9 cellular contexts compared by ENCODE assay signal in genomic region chr12:106106892-106107291, GRCh38. TPM values are rescaled to one million over a fixed set of nuclear protein-coding genes. Genes with fewer than 3 reads are reported as not detected.
DNase-seq lines count a peak whose midpoint lies in the region; ATAC-seq lines count a peak whose summit lies in the region.
"Had no signal": no experiment of that assay in that cellular context is flagged by ENCODE, and none has a peak within 500 bp of the region (broad histone marks: within the 10 kb centered on the region; RNA-seq: fewer than 3 reads in every experiment).

No MANE protein-coding gene starts in this region.

- ATAC-seq in Right ventricle myocardium inferior (peak; percentile 11), left colon (peak; percentile 9), HG03442 (IDR thresholded peaks at IDR 0.05; ENCODE audit: unreplicated experiment) (no peak)

- intact Hi-C loops in Right ventricle myocardium inferior (cut with DNase I) (no loop called here), cardiac septum (cut with DNase I) (no loop called here), left colon (cut with DNase I, micrococcal nuclease) (no loop called here)

- no peak for DNase-seq in Right ventricle myocardium inferior (ENCODE audit: missing footprints)
- no peak for DNase-seq in cardiac septum (ENCODE audit: low spot score)
- DNase-seq in cerebellar cortex (ENCODE audit: low spot score): peak; percentile 64
- no peak for DNase-seq in left colon
- no peak for DNase-seq in SW480 (ENCODE audit: low spot score)
- no peak for DNase-seq in UCSD-AML1 (lab: John Stamatoyannopoulos, UW; ENCODE audit: unreplicated experiment)
- no peak for DNase-seq in activated gamma-delta T cell treated with Interleukin-2 at 50 U/mL for 16 hours
- DNase-seq: H7 had no signal

RNA-seq across cellular contexts. Expression of gene NUAK1, which starts 31.9 kb away (rescaled TPM):
- total RNA-seq in Right ventricle myocardium inferior: 42.1 TPM
- 66.8 TPM for total RNA-seq in cardiac septum
- 1 to 10 TPM; 3.8 to 4.2 TPM for total RNA-seq in left colon
